Comparison of ENCODE assay signal across 9 cellular contexts in the genomic region with DNA sequence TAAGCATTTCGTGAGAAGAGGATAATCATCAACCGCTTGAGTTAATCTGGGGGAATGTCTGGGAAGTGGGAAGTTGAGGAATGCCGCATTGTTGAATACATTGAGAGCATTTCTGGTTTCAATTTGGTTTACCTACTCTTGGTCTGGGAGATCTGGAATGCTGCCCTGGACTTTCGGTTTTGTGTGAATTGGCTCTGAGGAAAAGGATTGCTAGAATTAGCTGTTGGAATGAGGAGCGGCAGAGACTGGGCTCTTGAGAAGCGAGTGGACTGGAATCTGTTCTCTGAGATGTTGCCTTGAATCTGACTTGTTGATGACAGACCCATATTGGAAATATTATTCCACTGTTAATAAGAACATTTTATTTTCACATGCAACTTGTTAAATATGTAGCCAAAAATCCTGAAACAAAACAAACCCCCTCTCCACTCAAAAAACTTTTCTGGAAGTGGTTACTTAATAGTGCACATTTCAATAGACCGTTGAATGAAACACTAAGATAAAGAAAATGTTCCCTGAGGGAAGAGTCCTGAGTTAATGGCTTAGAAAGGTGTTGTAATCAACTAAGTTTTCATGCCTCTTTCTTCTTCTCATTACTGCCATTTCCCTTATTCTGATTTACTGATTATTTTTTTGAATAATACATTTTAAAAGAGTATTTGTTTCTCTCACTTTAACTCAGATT. TPM values are rescaled to one million over a fixed set of nuclear protein-coding genes. Genes with fewer than 3 reads are reported as not detected.
A peak's percentile ranks its signal among the peaks of the same experiment; 100 is the strongest.
DNase-seq lines count a peak whose midpoint lies in the region; ATAC-seq and TF ChIP-seq lines count a peak whose summit lies in the region.
"Had no signal": no experiment of that assay in that cellular context is flagged by ENCODE, and none has a peak within 500 bp of the region (broad histone marks: within the 10 kb centered on the region; RNA-seq: fewer than 3 reads in every experiment).

No MANE protein-coding gene starts in this region.

- H3K4me3 ChIP-seq in stomach = peak overlapping the region in 3 of 4 donors; percentile 11 to 18 (median 12)

- no peaks in the 10 kb centered on the region for H3K27me3 ChIP-seq in stomach

- TF ChIP-seq EP300 in stomach (IDR thresholded peaks at IDR 0.05) = no peak

- no peaks in the 10 kb centered on the region for H3K36me3 ChIP-seq in stomach

- H3K27me3 Mint-ChIP-seq in chondrocyte (ENCODE audit: low read depth) = no peaks in the 10 kb centered on the region

- H3K36me3 Mint-ChIP-seq in chondrocyte (ENCODE audit: low read depth) = no peaks in the 10 kb centered on the region

- peaks cover 79% of the 10 kb centered on the region for H3K4me1 Mint-ChIP-seq in chondrocyte (ENCODE audit: low read depth)

- 15 to 38% (median 23%) methylated on average over 7 of the region's 7 CpGs for WGBS in stomach, 5 donors

- TF ChIP-seq POLR2A in stomach (IDR thresholded peaks at IDR 0.05) = no peak

- peaks cover 5 to 53% (median 24%) of the 10 kb centered on the region in 4 donors for H3K4me1 ChIP-seq in stomach

- intact Hi-C loops in stomach (cut with DNase I; ENCODE audit: low total_unique reads) = no loop called here

- no peak for TF ChIP-seq CTCF in chondrocyte (IDR thresholded peaks at IDR 0.05)
- TF ChIP-seq CTCF in stomach (IDR thresholded peaks at IDR 0.05) = no peak

- H3K9me3 Mint-ChIP-seq in chondrocyte (ENCODE audit: low read depth) = no peaks in the 10 kb centered on the region
- H3K9me3 Mint-ChIP-seq: activated naive CD4-positive, alpha-beta T cell treated with anti-CD3 and anti-CD28 coated beads for 36 hours had no signal

- peak overlapping the region; percentile 96 for H3K27ac Mint-ChIP-seq in chondrocyte (ENCODE audit: unreplicated experiment)
- H3K27ac Mint-ChIP-seq: activated naive CD4-positive, alpha-beta T cell treated with anti-CD3 and anti-CD28 coated beads for 36 hours had no signal

- H3K9me3 ChIP-seq in stomach = no peaks in the 10 kb centered on the region

- ATAC-seq in left lobe of liver (peak; percentile 92), GM21447 (IDR thresholded peaks at IDR 0.05; ENCODE audit: unreplicated experiment) (no peak), HG02870 (IDR thresholded peaks at IDR 0.05; ENCODE audit: unreplicated experiment) (no peak)

- peak overlapping the region in 4 of 5 donors; percentile 9 to 65 (median 18) for H3K27ac ChIP-seq in stomach

- DNase-seq in H4 (ENCODE audit: low spot score) = peak; percentile 90
- DNase-seq in chondrocyte (ENCODE audit: low spot score) = no peak
- peak; percentile 79 for DNase-seq in left lobe of liver (ENCODE audit: low spot score)
- peak; percentile 78 for DNase-seq in stomach
- DNase-seq in cerebellar cortex (ENCODE audit: low spot score) = no peak
- no peak for DNase-seq in stimulated activated CD4-positive, alpha-beta T cell treated with anti-CD3 and anti-CD28 coated beads, Interleukin-2, amount 100 ng/mL, for 48 hours
- DNase-seq: activated naive CD4-positive, alpha-beta T cell treated with anti-CD3 and anti-CD28 coated beads for 36 hours had no signal

- peak overlapping the region; percentile 60 for H3K4me3 Mint-ChIP-seq in chondrocyte (ENCODE audit: unreplicated experiment)
- H3K4me3 Mint-ChIP-seq: activated naive CD4-positive, alpha-beta T cell treated with anti-CD3 and anti-CD28 coated beads for 36 hours had no signal

RNA-seq across cellular contexts. Expression of gene PTPRM, which starts 50.8 kb away (rescaled TPM):
- total RNA-seq in H4 (2014; rRNA removed; shearing (Covaris generic)) = 17.6 and 37.3 TPM in 2 replicates
- total RNA-seq in chondrocyte = 116 to 142 TPM (median 131 TPM) in 3 replicates
- total RNA-seq in left lobe of liver = 34.7 TPM
- 100 to 1,000 TPM in 3 of 5 donors, 10 to 100 TPM in 2; 55.8 to 246 (median 116) TPM for total RNA-seq in stomach
- 10 to 100 TPM in 1 of 3 donors, 1 to 10 TPM in 2; 7.5 to 24.4 (median 9.5) TPM for polyA plus RNA-seq in stomach

Comparison
In these comparisons a context has a peak if more than half of its experiments do, and no peak if none do; other contexts are left out.
1. DNase-seq: peak in H4 (single experiment), left lobe of liver (single experiment) and stomach (single experiment); none in chondrocyte (single experiment), cerebellar cortex (single experiment) and stimulated activated CD4-positive, alpha-beta T cell treated with anti-CD3 and anti-CD28 coated beads, Interleukin-2, amount 100 ng/mL, for 48 hours (0 of 2).